Comparison of ENCODE assay signal across 26 cellular contexts in genomic region chr1:163296504-163296903, GRCh38.
"Had no signal": no experiment of that assay in that cellular context is flagged by ENCODE, and none has a peak within 500 bp of the region (broad histone marks: within the 10 kb centered on the region; RNA-seq: fewer than 3 reads in every experiment).

No MANE protein-coding gene starts in this region.

- H3K4me3 ChIP-seq: coronary artery, esophagus muscularis mucosa, heart right ventricle, lower lobe of right lung, pancreas, smooth muscle cell, thyroid gland, vagina had no signal

- ATAC-seq: heart right ventricle; left cardiac atrium; left ventricle myocardium superior; lower lobe of right lung; natural killer cell; pancreas; sciatic nerve; stimulated activated naive CD8-positive, alpha-beta T cell treated with anti-CD3 and anti-CD28 coated beads, Interleukin-15, amount 100 ng/mL, for 72 hours had no signal

- H3K27ac ChIP-seq: coronary artery, esophagus muscularis mucosa, heart right ventricle, lower lobe of right lung, neutrophil, pancreas, thyroid gland, vagina had no signal

- H3K36me3 ChIP-seq: neutrophil, pancreas, thyroid gland, vagina had no signal

- H3K9me3 ChIP-seq: esophagus muscularis mucosa, lower lobe of right lung, neutrophil, pancreas, thyroid gland, vagina had no signal

- H3K27me3 ChIP-seq: esophagus muscularis mucosa, heart right ventricle, neutrophil, pancreas, thyroid gland, vagina had no signal

- H3K4me1 ChIP-seq: esophagus muscularis mucosa, lower lobe of right lung, pancreas, thyroid gland, vagina had no signal

- H3K9me3 Mint-ChIP-seq: natural killer cell had no signal

- DNase-seq: dermis blood vessel endothelial cell; effector memory CD4-positive, alpha-beta T cell; glutamatergic neuron; heart right ventricle; hippocampal formation; left cardiac atrium; left ventricle myocardium superior; lower lobe of right lung; natural killer cell; pancreas; stimulated activated CD4-positive, alpha-beta T cell treated with anti-CD3 and anti-CD28 coated beads, Interleukin-12 subunit alpha, Interleukin-12 subunit beta, amount 100 ng/mL, for 4 hours; stimulated activated CD4-positive, alpha-beta T cell treated with anti-CD3 and anti-CD28 coated beads, Interleukin-1b, Interleukin-23, amount 100 ng/mL, for 48 hours; stimulated activated CD4-positive, alpha-beta T cell treated with anti-CD3 and anti-CD28 coated beads, Interleukin-4, amount 100 ng/mL, for 1 hour; stimulated activated CD8-positive, alpha-beta memory T cell treated with anti-CD3 and anti-CD28 coated beads, Interleukin-4, amount 100 ng/mL, for 48 hours; stimulated activated naive CD4-positive, alpha-beta T cell; stimulated activated naive CD8-positive, alpha-beta T cell treated with anti-CD3 and anti-CD28 coated beads, Interleukin-15, amount 100 ng/mL, for 72 hours; thyroid gland; trophoblast cell had no signal

- H3K4me1 Mint-ChIP-seq: natural killer cell; stimulated activated naive CD8-positive, alpha-beta T cell treated with anti-CD3 and anti-CD28 coated beads, Interleukin-15, amount 100 ng/mL, for 72 hours had no signal

- H3K27me3 Mint-ChIP-seq: stimulated activated naive CD8-positive, alpha-beta T cell treated with anti-CD3 and anti-CD28 coated beads, Interleukin-15, amount 100 ng/mL, for 72 hours had no signal

- H3K4me3 Mint-ChIP-seq: natural killer cell; stimulated activated naive CD8-positive, alpha-beta T cell treated with anti-CD3 and anti-CD28 coated beads, Interleukin-15, amount 100 ng/mL, for 72 hours had no signal

- H3K27ac Mint-ChIP-seq: natural killer cell; stimulated activated naive CD8-positive, alpha-beta T cell treated with anti-CD3 and anti-CD28 coated beads, Interleukin-15, amount 100 ng/mL, for 72 hours had no signal

- FAIRE-seq: endothelial cell of umbilical vein, islet of Langerhans, pancreas had no signal
